ENCODE assay signal across 8 cellular contexts in the genomic region with DNA sequence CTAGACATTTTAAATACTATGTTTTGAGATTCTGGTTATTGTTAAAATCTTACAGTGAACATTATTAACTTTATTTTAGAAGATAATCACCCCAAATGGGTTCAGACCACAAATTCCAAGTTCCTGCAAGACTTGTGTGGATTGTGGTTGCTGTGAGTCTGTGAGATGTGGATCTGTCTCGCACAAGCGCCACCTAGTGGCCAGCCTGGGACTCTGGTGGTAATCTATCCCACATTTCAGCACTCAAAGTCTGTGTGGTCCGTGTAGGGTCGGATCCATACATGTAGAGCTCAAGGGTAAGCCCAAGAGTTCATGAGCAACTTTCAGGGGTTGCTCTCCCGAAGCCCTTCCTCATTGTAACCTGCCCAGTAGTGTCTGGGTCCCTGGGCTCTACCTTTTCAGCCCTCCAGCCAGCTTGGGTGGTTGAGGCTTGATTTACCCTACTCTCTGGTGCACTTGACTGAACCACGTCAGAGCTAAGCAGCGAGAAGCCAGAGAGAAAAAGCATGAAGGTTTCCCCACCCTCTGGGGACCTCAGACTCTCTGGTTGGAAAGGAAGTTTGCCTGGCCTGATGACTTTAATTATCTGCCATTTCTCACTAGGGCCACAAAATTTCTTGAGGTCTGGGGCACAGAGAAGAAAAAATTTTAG.
A peak's percentile ranks its signal among the peaks of the same experiment; 100 is the strongest.
DNase-seq lines count a peak whose midpoint lies in the region; ATAC-seq, FAIRE-seq and TF ChIP-seq lines count a peak whose summit lies in the region.
"Not testable (repeated sequence)": the region's sequence is repeated elsewhere in the genome, so short reads cannot be mapped to it uniquely, and the experiment has no call there.

No MANE protein-coding gene starts in this region.

- H2AFZ ChIP-seq in endothelial cell of umbilical vein (ENCODE audit: low read depth, low read length) = not testable (repeated sequence)

- dilution Hi-C loops in endothelial cell of umbilical vein (cut with MboI; ENCODE audit: extremely low pct_ligation_motif_present, low sequenced_read_pairs) = not testable (repeated sequence)

- intact Hi-C loops in endothelial cell of umbilical vein (cut with micrococcal nuclease); uterus (cut with DNase I; ENCODE audit: low total_unique reads): not testable (repeated sequence)

- peak; percentile 94 for FAIRE-seq in endothelial cell of umbilical vein (lab: Jason Lieb, UNC)

- not testable (repeated sequence) for H3K27me3 Mint-ChIP-seq in mesothelial cell of epicardium (ENCODE audit: low read depth)

- ATAC-seq in GM18519 (IDR thresholded peaks at IDR 0.05; ENCODE audit: low FRiP score, unreplicated experiment) = peak; percentile 82
- ATAC-seq in HG02870 (IDR thresholded peaks at IDR 0.05; ENCODE audit: unreplicated experiment) = peak; percentile 55

- H3K79me2 ChIP-seq in endothelial cell of umbilical vein (ENCODE audit: control insufficient read depth, insufficient read depth, low read length) = not testable (repeated sequence)

- DNase-seq in T-helper 22 cell (ENCODE audit: low read depth) (peak; percentile 46), mesothelial cell of epicardium (ENCODE audit: low spot score in 2 of 2, unreplicated experiment in 2 of 2) (peak; percentile 75 to 86), uterus (peak; percentile 25 to 27)
- DNase-seq in activated T-helper 1 cell treated with anti-CD3 and anti-CD28 coated beads, Interleukin-2, amount 50 U/mL, for 16 hours (ENCODE audit: low read depth in 1 of 2, low spot score in 1 of 2) = peak; percentile 37 to 61
- not testable (repeated sequence) for DNase-seq in endothelial cell of umbilical vein (ENCODE audit: low read depth, low spot score)
- peak; percentile 74 to 86 for DNase-seq in stimulated activated CD4-positive, alpha-beta T cell treated with anti-CD3 and anti-CD28 coated beads, Interleukin-2, amount 100 ng/mL, for 24 hours

- H4K20me1 ChIP-seq in endothelial cell of umbilical vein (replicated peaks; ENCODE audit: control insufficient read depth, extremely low read depth, insufficient read depth, low read length) = not testable (repeated sequence)

- H3K4me3 Mint-ChIP-seq in mesothelial cell of epicardium = not testable (repeated sequence)

- not testable (repeated sequence) for H3K27me3 ChIP-seq in endothelial cell of umbilical vein (ENCODE audit: control insufficient read depth in 2 of 2, insufficient read depth in 2 of 2, low read length in 2 of 2); uterus

- POLR2A ChIA-PET in endothelial cell of umbilical vein (lab: Charles Lee) = not testable (repeated sequence)

- H3K36me3 Mint-ChIP-seq in mesothelial cell of epicardium = not testable (repeated sequence)

- H3K4me2 ChIP-seq in endothelial cell of umbilical vein (ENCODE audit: insufficient read depth, low read length) = not testable (repeated sequence)

- not testable (repeated sequence) for H3K9me3 Mint-ChIP-seq in mesothelial cell of epicardium

- not testable (repeated sequence) for H3K27ac ChIP-seq in endothelial cell of umbilical vein (ENCODE audit: insufficient read depth, low read depth, low read length); uterus

- not testable (repeated sequence) for TF ChIP-seq POLR2A in endothelial cell of umbilical vein (IDR thresholded peaks at IDR 0.05; ENCODE audit: low read depth, low read length); uterus (IDR thresholded peaks at IDR 0.05)

- not testable (repeated sequence) for H3K4me1 ChIP-seq in endothelial cell of umbilical vein (ENCODE audit: control insufficient read depth, extremely low read depth, insufficient read depth, low read length); uterus

- BruUV-seq in endothelial cell of umbilical vein (replicated peaks; lab: Mats Ljungman, UMichigan) = not testable (repeated sequence)

- H3K36me3 ChIP-seq in endothelial cell of umbilical vein (ENCODE audit: control insufficient read depth in 2 of 2, extremely low read depth in 1 of 2, insufficient read depth in 2 of 2, low read length in 2 of 2); uterus: not testable (repeated sequence)

- H3K9me3 ChIP-seq in endothelial cell of umbilical vein (replicated peaks; ENCODE audit: control insufficient read depth, insufficient read depth, low read length); uterus: not testable (repeated sequence)

- H3K4me1 Mint-ChIP-seq in mesothelial cell of epicardium = not testable (repeated sequence)

- peak in 1 of 2 donors; percentile 36 for TF ChIP-seq CTCF in endothelial cell of umbilical vein (IDR thresholded peaks at IDR 0.05; ENCODE audit: extremely low read depth in 1 of 2, insufficient read depth in 1 of 2, low read depth in 1 of 2, low read length in 2 of 2)
- peak; percentile 60 for TF ChIP-seq CTCF in mesothelial cell of epicardium (IDR thresholded peaks at IDR 0.05; ENCODE audit: unreplicated experiment)
- TF ChIP-seq CTCF in uterus (IDR thresholded peaks at IDR 0.05) = peak in 1 of 4 experiments; percentile 35

- H3K4me3 ChIP-seq in endothelial cell of umbilical vein (replicated peaks in 1 of 3; ENCODE audit: insufficient read depth in 1 of 3, low read depth in 1 of 3, low read length in 3 of 3); uterus: not testable (repeated sequence)

- H3K9me1 ChIP-seq in endothelial cell of umbilical vein (replicated peaks; ENCODE audit: control insufficient read depth, extremely low read depth, insufficient read depth, low read length) = not testable (repeated sequence)

- not testable (repeated sequence) for H3K27ac Mint-ChIP-seq in mesothelial cell of epicardium

- not testable (repeated sequence) for H3K9ac ChIP-seq in endothelial cell of umbilical vein (replicated peaks; ENCODE audit: extremely low read depth, insufficient read depth, low read length)

- CTCF ChIA-PET in endothelial cell of umbilical vein (lab: Charles Lee) = not testable (repeated sequence)
